ENCODE assay signal across 1 cellular context in the genomic region with DNA sequence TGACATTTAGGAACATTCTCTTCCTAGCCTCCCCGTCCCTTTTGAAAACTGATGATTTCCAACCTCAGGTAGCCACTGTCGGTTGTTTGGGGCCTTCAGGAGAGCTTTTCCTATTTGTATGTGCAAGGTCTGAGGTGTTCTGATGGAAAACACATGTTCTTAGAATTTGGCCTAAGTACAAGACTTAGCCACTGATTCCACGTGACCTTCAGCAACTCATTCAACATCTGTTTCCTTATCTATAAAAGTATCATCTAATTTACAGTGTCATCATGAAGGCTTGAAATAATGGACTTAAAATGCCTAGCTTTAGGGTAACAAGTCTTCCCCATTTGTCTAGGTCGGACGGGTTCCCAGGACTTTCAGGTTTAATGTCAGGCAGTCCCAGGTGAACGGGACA.
A peak's percentile ranks its signal among the peaks of the same experiment; 100 is the strongest.
TF ChIP-seq lines count a peak whose summit lies in the region.

No MANE protein-coding gene starts in this region.

TF ChIP-seq in SK-N-SH, 30 proteins besides CTCF, POLR2A, EP300 and RAD21 (continued from another document):
- TF ChIP-seq, protein P1, sequence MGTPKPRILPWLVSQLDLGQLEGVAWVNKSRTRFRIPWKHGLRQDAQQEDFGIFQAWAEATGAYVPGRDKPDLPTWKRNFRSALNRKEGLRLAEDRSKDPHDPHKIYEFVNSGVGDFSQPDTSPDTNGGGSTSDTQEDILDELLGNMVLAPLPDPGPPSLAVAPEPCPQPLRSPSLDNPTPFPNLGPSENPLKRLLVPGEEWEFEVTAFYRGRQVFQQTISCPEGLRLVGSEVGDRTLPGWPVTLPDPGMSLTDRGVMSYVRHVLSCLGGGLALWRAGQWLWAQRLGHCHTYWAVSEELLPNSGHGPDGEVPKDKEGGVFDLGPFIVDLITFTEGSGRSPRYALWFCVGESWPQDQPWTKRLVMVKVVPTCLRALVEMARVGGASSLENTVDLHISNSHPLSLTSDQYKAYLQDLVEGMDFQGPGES (IDR thresholded peaks at IDR 0.05; ENCODE audit: low read depth, low read length): no peak
- peak; percentile 75; the same call in 1 of the 2 replicates for TF ChIP-seq FOXJ3 (CRISPR knock-in tag; IDR thresholded peaks at IDR 0.05)
- TF ChIP-seq, protein P2, sequence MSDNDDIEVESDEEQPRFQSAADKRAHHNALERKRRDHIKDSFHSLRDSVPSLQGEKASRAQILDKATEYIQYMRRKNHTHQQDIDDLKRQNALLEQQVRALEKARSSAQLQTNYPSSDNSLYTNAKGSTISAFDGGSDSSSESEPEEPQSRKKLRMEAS (IDR thresholded peaks at IDR 0.05; ENCODE audit: low read depth): peak; percentile 57
- TF ChIP-seq RXRA (IDR thresholded peaks at IDR 0.05; ENCODE audit: borderline replicate concordance, low read depth): peak; percentile 29; the same call in 1 of the 2 replicates
- TF ChIP-seq, protein P3, sequence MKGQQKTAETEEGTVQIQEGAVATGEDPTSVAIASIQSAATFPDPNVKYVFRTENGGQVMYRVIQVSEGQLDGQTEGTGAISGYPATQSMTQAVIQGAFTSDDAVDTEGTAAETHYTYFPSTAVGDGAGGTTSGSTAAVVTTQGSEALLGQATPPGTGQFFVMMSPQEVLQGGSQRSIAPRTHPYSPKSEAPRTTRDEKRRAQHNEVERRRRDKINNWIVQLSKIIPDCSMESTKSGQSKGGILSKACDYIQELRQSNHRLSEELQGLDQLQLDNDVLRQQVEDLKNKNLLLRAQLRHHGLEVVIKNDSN (IDR thresholded peaks at IDR 0.05; ENCODE audit: borderline replicate concordance, low read depth): peak; percentile 69; the same call in 1 of the 2 replicates
- TF ChIP-seq CHD2 (IDR thresholded peaks at IDR 0.05; ENCODE audit: low read length, partially characterized antibody): peak; percentile 75
- peak; percentile 49; the same call in 1 of the 2 replicates for TF ChIP-seq JUND (IDR thresholded peaks at IDR 0.05)
- TF ChIP-seq, protein P4, sequence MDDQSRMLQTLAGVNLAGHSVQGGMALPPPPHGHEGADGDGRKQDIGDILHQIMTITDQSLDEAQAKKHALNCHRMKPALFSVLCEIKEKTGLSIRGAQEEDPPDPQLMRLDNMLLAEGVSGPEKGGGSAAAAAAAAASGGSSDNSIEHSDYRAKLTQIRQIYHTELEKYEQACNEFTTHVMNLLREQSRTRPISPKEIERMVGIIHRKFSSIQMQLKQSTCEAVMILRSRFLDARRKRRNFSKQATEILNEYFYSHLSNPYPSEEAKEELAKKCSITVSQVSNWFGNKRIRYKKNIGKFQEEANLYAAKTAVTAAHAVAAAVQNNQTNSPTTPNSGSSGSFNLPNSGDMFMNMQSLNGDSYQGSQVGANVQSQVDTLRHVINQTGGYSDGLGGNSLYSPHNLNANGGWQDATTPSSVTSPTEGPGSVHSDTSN (IDR thresholded peaks at IDR 0.05): peak; percentile 58
- TF ChIP-seq, protein P5, sequence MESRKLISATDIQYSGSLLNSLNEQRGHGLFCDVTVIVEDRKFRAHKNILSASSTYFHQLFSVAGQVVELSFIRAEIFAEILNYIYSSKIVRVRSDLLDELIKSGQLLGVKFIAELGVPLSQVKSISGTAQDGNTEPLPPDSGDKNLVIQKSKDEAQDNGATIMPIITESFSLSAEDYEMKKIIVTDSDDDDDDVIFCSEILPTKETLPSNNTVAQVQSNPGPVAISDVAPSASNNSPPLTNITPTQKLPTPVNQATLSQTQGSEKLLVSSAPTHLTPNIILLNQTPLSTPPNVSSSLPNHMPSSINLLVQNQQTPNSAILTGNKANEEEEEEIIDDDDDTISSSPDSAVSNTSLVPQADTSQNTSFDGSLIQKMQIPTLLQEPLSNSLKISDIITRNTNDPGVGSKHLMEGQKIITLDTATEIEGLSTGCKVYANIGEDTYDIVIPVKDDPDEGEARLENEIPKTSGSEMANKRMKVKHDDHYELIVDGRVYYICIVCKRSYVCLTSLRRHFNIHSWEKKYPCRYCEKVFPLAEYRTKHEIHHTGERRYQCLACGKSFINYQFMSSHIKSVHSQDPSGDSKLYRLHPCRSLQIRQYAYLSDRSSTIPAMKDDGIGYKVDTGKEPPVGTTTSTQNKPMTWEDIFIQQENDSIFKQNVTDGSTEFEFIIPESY (IDR thresholded peaks at IDR 0.05; ENCODE audit: borderline replicate concordance, low read depth): no peak
- TF ChIP-seq FOSL2 (IDR thresholded peaks at IDR 0.05; ENCODE audit: borderline replicate concordance, low read depth): peak; percentile 30; the same call in 1 of the 2 replicates
- peak; percentile 69; the same call in 1 of the 2 replicates for TF ChIP-seq NFIC (IDR thresholded peaks at IDR 0.05; ENCODE audit: borderline replicate concordance)
- TF ChIP-seq RCOR1 (IDR thresholded peaks at IDR 0.05; ENCODE audit: low read length): peak; percentile 94
- peak; percentile 68 for TF ChIP-seq POLR2AphosphoS5 (IDR thresholded peaks at IDR 0.05; ENCODE audit: low read depth, low read length)
- TF ChIP-seq TCF12 (IDR thresholded peaks at IDR 0.05): peak; percentile 96
- TF ChIP-seq MXI1 (IDR thresholded peaks at IDR 0.05; ENCODE audit: low read depth, low read length): peak; percentile 75; the same call in 1 of the 2 replicates
- no peak for TF ChIP-seq FOXM1 (IDR thresholded peaks at IDR 0.05; ENCODE audit: low read depth)
- TF ChIP-seq, protein P6, sequence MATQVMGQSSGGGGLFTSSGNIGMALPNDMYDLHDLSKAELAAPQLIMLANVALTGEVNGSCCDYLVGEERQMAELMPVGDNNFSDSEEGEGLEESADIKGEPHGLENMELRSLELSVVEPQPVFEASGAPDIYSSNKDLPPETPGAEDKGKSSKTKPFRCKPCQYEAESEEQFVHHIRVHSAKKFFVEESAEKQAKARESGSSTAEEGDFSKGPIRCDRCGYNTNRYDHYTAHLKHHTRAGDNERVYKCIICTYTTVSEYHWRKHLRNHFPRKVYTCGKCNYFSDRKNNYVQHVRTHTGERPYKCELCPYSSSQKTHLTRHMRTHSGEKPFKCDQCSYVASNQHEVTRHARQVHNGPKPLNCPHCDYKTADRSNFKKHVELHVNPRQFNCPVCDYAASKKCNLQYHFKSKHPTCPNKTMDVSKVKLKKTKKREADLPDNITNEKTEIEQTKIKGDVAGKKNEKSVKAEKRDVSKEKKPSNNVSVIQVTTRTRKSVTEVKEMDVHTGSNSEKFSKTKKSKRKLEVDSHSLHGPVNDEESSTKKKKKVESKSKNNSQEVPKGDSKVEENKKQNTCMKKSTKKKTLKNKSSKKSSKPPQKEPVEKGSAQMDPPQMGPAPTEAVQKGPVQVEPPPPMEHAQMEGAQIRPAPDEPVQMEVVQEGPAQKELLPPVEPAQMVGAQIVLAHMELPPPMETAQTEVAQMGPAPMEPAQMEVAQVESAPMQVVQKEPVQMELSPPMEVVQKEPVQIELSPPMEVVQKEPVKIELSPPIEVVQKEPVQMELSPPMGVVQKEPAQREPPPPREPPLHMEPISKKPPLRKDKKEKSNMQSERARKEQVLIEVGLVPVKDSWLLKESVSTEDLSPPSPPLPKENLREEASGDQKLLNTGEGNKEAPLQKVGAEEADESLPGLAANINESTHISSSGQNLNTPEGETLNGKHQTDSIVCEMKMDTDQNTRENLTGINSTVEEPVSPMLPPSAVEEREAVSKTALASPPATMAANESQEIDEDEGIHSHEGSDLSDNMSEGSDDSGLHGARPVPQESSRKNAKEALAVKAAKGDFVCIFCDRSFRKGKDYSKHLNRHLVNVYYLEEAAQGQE (IDR thresholded peaks at IDR 0.05; ENCODE audit: low read depth, low read length): no peak
